ENCODE assay signal across 7 cellular contexts in the genomic region with DNA sequence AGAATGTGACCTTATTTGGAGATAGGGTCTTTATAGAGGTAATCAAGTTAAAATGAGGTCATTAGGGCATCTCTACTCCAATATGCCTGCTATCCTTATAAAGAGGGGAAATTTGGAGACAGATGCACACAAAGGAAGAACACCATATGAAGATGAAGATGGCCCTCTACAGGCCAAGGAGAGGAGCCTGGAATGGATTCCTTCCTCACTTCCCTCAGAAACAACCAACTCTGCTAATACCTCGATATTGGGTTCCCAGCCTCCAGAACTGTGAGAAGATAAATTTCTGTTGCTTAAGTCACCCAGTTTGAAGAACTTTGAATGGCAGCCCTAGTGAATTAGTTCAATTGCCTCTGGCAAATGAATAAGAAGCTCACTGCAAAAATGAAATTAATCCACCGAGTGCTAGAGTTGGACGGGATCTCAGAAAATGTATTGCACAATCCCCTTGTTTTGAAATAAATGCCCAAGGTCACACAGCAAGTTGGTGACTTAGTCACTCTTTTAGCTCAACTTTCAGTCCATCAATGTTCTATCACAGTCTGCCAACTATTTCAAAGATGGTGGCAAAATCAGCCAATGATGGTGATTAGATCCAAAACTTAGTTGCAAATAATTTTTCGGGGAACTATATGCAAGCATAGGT. TPM values are rescaled to one million over a fixed set of nuclear protein-coding genes. Genes with fewer than 3 reads are reported as not detected.
DNase-seq lines count a peak whose midpoint lies in the region; ATAC-seq and TF ChIP-seq lines count a peak whose summit lies in the region.
"Not testable (repeated sequence)": the region's sequence is repeated elsewhere in the genome, so short reads cannot be mapped to it uniquely, and the experiment has no call there.

No MANE protein-coding gene starts in this region.

- not testable (repeated sequence) for H3K27me3 Mint-ChIP-seq in WTC11 (ENCODE audit: low read depth)

- not testable (repeated sequence) for H4K5ac ChIP-seq in IMR-90 (ENCODE audit: low read depth, low read length)

- not testable (repeated sequence) for H3K4me3 ChIP-seq in IMR-90 (ENCODE audit: insufficient read depth, low read depth, low read length); gastroesophageal sphincter; right lobe of liver; gastrocnemius medialis

- not testable (repeated sequence) for H4K91ac ChIP-seq in IMR-90 (ENCODE audit: insufficient read depth, low read depth, low read length)

- not testable (repeated sequence) for H3K9ac ChIP-seq in IMR-90 (ENCODE audit: low read depth, low read length)

- H4K20me1 ChIP-seq in IMR-90 (ENCODE audit: insufficient read depth, low read length), result not testable (repeated sequence)

- not testable (repeated sequence) for BruUV-seq in IMR-90 (replicated peaks; lab: Mats Ljungman, UMichigan)

- H3K27ac Mint-ChIP-seq in WTC11, result not testable (repeated sequence)

- not testable (repeated sequence) for H3K9me1 ChIP-seq in IMR-90 (ENCODE audit: insufficient read depth, low read length)

- CTCF ChIA-PET in IMR-90 (lab: Yijun Ruan, JAX); WTC11 (lab: Charles Lee): not testable (repeated sequence)

- TF ChIP-seq RAD21 in IMR-90 (IDR thresholded peaks at IDR 0.05; ENCODE audit: low read length), result not testable (repeated sequence)

- H3K4me2 ChIP-seq in IMR-90 (ENCODE audit: low read depth, low read length), result not testable (repeated sequence)

- H2BK15ac ChIP-seq in IMR-90 (ENCODE audit: low read depth, low read length), result not testable (repeated sequence)

- not testable (repeated sequence) for DNase-seq in IMR-90; WTC11 (ENCODE audit: low spot score); left ventricle myocardium superior; right lobe of liver; omental fat pad (ENCODE audit: low spot score); gastrocnemius medialis

- H3K36me3 Mint-ChIP-seq in WTC11, result not testable (repeated sequence)

- POLR2A ChIA-PET in IMR-90 (lab: Charles Lee; ENCODE audit: unreplicated experiment); WTC11 (lab: Charles Lee): not testable (repeated sequence)

- H4K8ac ChIP-seq in IMR-90 (ENCODE audit: low read depth in 2 of 2, low read length in 2 of 2), result not testable (repeated sequence)

- H2AK9ac ChIP-seq in IMR-90 (replicated peaks; ENCODE audit: low read depth, low read length, poor library complexity), result not testable (repeated sequence)

- in situ Hi-C loops in IMR-90 (cut with MboI; ENCODE audit: low sequenced_read_pairs); gastrocnemius medialis (cut with MboI; ENCODE audit: low sequenced_read_pairs in 4 of 4): not testable (repeated sequence)

- not testable (repeated sequence) for H3K9me3 Mint-ChIP-seq in WTC11

- not testable (repeated sequence) for TF ChIP-seq EP300 in gastroesophageal sphincter (IDR thresholded peaks at IDR 0.05)

- H2BK5ac ChIP-seq in IMR-90 (ENCODE audit: low read depth, low read length, poor library complexity, severe bottlenecking), result not testable (repeated sequence)

- not testable (repeated sequence) for H3K4me3 Mint-ChIP-seq in WTC11

- not testable (repeated sequence) for H2BK120ac ChIP-seq in IMR-90 (ENCODE audit: low read depth, low read length)

- not testable (repeated sequence) for H3K4me1 Mint-ChIP-seq in WTC11

- intact Hi-C loops in IMR-90 (cut with micrococcal nuclease); left ventricle myocardium superior (cut with micrococcal nuclease); right lobe of liver (cut with DNase I); gastrocnemius medialis (cut with DNase I; ENCODE audit: low total_unique reads): not testable (repeated sequence)

- not testable (repeated sequence) for H2AFZ ChIP-seq in IMR-90 (replicated peaks; ENCODE audit: low read length, poor library complexity)

- not testable (repeated sequence) for H3K27ac ChIP-seq in IMR-90 (ENCODE audit: insufficient read depth, low read length); gastroesophageal sphincter; right lobe of liver; gastrocnemius medialis

- H3K56ac ChIP-seq in IMR-90 (ENCODE audit: extremely low read depth, insufficient read depth, low read length), result not testable (repeated sequence)

- H3K36me3 ChIP-seq in IMR-90 (ENCODE audit: control insufficient read depth, insufficient read depth, low read length); gastroesophageal sphincter; right lobe of liver; gastrocnemius medialis: not testable (repeated sequence)

- H3K14ac ChIP-seq in IMR-90 (replicated peaks; ENCODE audit: low read depth, low read length), result not testable (repeated sequence)

- not testable (repeated sequence) for H3K4me1 ChIP-seq in IMR-90 (ENCODE audit: control insufficient read depth, insufficient read depth, low read length); gastroesophageal sphincter; right lobe of liver; gastrocnemius medialis

- not testable (repeated sequence) for H2BK20ac ChIP-seq in IMR-90 (ENCODE audit: low read depth, low read length)

- WGBS in IMR-90 (ENCODE audit: extremely low coverage in 2 of 2, insufficient read length in 1 of 2), 2 experiments, result no CpG with 5 or more reads among the region's 4 CpGs
- no CpG with 5 or more reads among the region's 4 CpGs for WGBS in gastroesophageal sphincter (ENCODE audit: low coverage in 1 of 2), 2 donors
- no CpG with 5 or more reads among the region's 4 CpGs for WGBS in right lobe of liver (ENCODE audit: insufficient coverage, low coverage, low lambda C conversion rate, missing lambda C conversion rate)

- not testable (repeated sequence) for H3K18ac ChIP-seq in IMR-90 (ENCODE audit: low read depth, low read length)

- H3K23ac ChIP-seq in IMR-90 (ENCODE audit: low read depth, low read length), result not testable (repeated sequence)

- H2AK5ac ChIP-seq in IMR-90 (ENCODE audit: low read depth, low read length), result not testable (repeated sequence)

- not testable (repeated sequence) for TF ChIP-seq POLR2A in IMR-90 (IDR thresholded peaks at IDR 0.05; ENCODE audit: low read depth, low read length); gastroesophageal sphincter (IDR thresholded peaks at IDR 0.05); right lobe of liver (IDR thresholded peaks at IDR 0.05); gastrocnemius medialis (IDR thresholded peaks at IDR 0.05)

- H3K9me3 ChIP-seq in IMR-90 (ENCODE audit: control insufficient read depth, insufficient read depth, low read length); gastroesophageal sphincter; right lobe of liver; gastrocnemius medialis: not testable (repeated sequence)

- not testable (repeated sequence) for H3K4ac ChIP-seq in IMR-90 (ENCODE audit: low read depth, low read length)

- not testable (repeated sequence) for H3K79me1 ChIP-seq in IMR-90 (ENCODE audit: low read depth in 1 of 2, low read length in 2 of 2)

- not testable (repeated sequence) for TF ChIP-seq CTCF in IMR-90 (conservative IDR thresholded peaks at IDR 0.05; ENCODE audit: low read depth, low read length); WTC11 (IDR thresholded peaks at IDR 0.05); gastroesophageal sphincter (IDR thresholded peaks at IDR 0.05); right lobe of liver (IDR thresholded peaks at IDR 0.05); omental fat pad (IDR thresholded peaks at IDR 0.05); gastrocnemius medialis (IDR thresholded peaks at IDR 0.05 in 4 of 5, conservative IDR thresholded peaks at IDR 0.05 in 1 of 5)

- dilution Hi-C loops in IMR-90 (cut with HindIII; ENCODE audit: low sequenced_read_pairs, unreplicated experiment), result not testable (repeated sequence)

- not testable (repeated sequence) for H3K27me3 ChIP-seq in IMR-90 (ENCODE audit: control insufficient read depth, insufficient read depth, low read length); gastroesophageal sphincter; right lobe of liver; gastrocnemius medialis

- ATAC-seq in IMR-90 (ENCODE audit: low read depth), result peak; percentile 9; the same call in 1 of the 2 replicates
- ATAC-seq in WTC11, result peak; percentile 53
- peak; percentile 73 for ATAC-seq in gastroesophageal sphincter
- ATAC-seq in left ventricle myocardium superior, result peak; percentile 71
- ATAC-seq in right lobe of liver, result peak; percentile 50 to 90 (median 80)
- ATAC-seq in omental fat pad (ENCODE audit: low FRiP score), result peak; percentile 41
- ATAC-seq in gastrocnemius medialis, result peak; percentile 66 to 69

RNA-seq across cellular contexts. Expression of gene FAM72B, which starts 27.1 kb away (rescaled TPM):
- 1.6 and 2.8 TPM in 2 replicates for total RNA-seq in IMR-90 (2012; rRNA removed)
- polyA plus RNA-seq in IMR-90 (2012; rRNA removed), result 2.2 and 3.4 TPM in 2 replicates
- polyA plus RNA-seq in IMR-90 (2012; cell fraction: cytosol; rRNA removed), result 0.59 and 1.5 TPM in 2 replicates
- 0.67 and 9.8 TPM in 2 replicates for polyA plus RNA-seq in IMR-90 (2012; cell fraction: nucleus; rRNA removed; ENCODE audit: low replicate concordance)
- 22.0 to 24.0 TPM (median 23.3 TPM) in 3 replicates for total RNA-seq in WTC11 (2021)
- total RNA-seq in gastroesophageal sphincter, result 1 to 10 TPM in 1 of 4 donors, not detected in 3; 1.1 TPM
- 0.67 TPM for total RNA-seq in left ventricle myocardium superior
- under 1 TPM in 4 of 6 experiments, not detected in 2; 0.38 to 0.68 (median 0.64) TPM for total RNA-seq in right lobe of liver
- 1 to 10 TPM in 2 of 4 donors, under 1 TPM in 2; 0.65 to 5.6 (median 1.1) TPM for total RNA-seq in omental fat pad
- not detected for total RNA-seq in gastrocnemius medialis

RNA-seq across cellular contexts. Expression of gene SRGAP2C, which starts 27.7 kb away (rescaled TPM):
- total RNA-seq in IMR-90 (2012; rRNA removed), result 12.7 and 13.9 TPM in 2 replicates
- 4.0 and 5.6 TPM in 2 replicates for polyA plus RNA-seq in IMR-90 (2012; rRNA removed)
- polyA plus RNA-seq in IMR-90 (2012; cell fraction: cytosol; rRNA removed), result 0.99 and 2.3 TPM in 2 replicates
- polyA plus RNA-seq in IMR-90 (2012; cell fraction: nucleus; rRNA removed; ENCODE audit: low replicate concordance), result 2.1 and 9.8 TPM in 2 replicates
- 50.2 to 67.6 TPM (median 53.9 TPM) in 3 replicates for total RNA-seq in WTC11 (2021)
- total RNA-seq in gastroesophageal sphincter, result 10 to 100 TPM; 18.8 to 41.1 (median 30.8) TPM
- total RNA-seq in left ventricle myocardium superior, result 11.4 TPM
- 1 to 10 TPM; 3.7 to 7.3 (median 5.4) TPM for total RNA-seq in right lobe of liver
- total RNA-seq in omental fat pad, result 10 to 100 TPM; 19.8 to 41.0 (median 26.5) TPM
- 1 to 10 TPM; 2.5 to 6.0 (median 3.5) TPM for total RNA-seq in gastrocnemius medialis

Comparison
In these comparisons a context has a peak if more than half of its experiments do, and no peak if none do; other contexts are left out.
1. ATAC-seq: peak in every context shown above with its lines; median percentile 80 in right lobe of liver; 73 in gastroesophageal sphincter; 71 in left ventricle myocardium superior; 68 in gastrocnemius medialis; 53 in WTC11; 41 in omental fat pad; 9 in IMR-90.